Comparison of ENCODE assay signal across 20 cellular contexts in the genomic region with DNA sequence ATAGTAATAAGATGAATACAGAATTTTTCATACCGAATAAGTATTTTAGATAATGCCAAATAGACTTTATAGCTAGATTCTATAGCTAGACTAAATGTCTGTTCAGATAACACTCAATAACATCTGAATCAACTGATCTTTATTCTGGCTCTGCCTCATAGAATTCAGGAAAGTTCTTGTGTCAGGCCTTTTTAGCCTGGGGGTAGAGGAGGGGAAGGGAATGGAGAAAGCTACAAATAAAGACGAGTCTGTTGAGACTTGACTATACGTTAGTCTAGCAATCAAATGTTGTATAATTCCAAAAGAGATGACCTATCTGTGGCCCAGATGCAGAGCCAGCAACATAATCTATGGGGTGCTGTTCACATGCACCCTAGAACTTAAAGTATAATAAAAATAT.
"Had no signal": no experiment of that assay in that cellular context is flagged by ENCODE, and none has a peak within 500 bp of the region (broad histone marks: within the 10 kb centered on the region; RNA-seq: fewer than 3 reads in every experiment).

No MANE protein-coding gene starts in this region.

- ATAC-seq: natural killer cell; psoas muscle; right cardiac atrium; right lobe of liver; stimulated activated effector memory CD8-positive, alpha-beta T cell treated with anti-CD3 and anti-CD28 coated beads, Interleukin-12 subunit alpha, Interleukin-12 subunit beta, amount 100 ng/mL, for 72 hours; stimulated activated naive B cell treated with anti-CD40 and anti-IgM and Interleukin-4, amounts not matched to agents 10 μg/mL and 1 μg/mL and 100 μg/mL, for 72 hours had no signal

- DNase-seq: natural killer cell; occipital lobe; ovary; posterior cingulate gyrus; psoas muscle; right cardiac atrium; right lobe of liver; sigmoid colon; small intestine; stimulated activated CD4-positive, alpha-beta T cell treated with anti-CD3 and anti-CD28 coated beads, Interleukin-15, amount 100 ng/mL, for 24 hours; stimulated activated CD4-positive, alpha-beta T cell treated with anti-CD3 and anti-CD28 coated beads, Interleukin-2, amount 100 ng/mL, for 24 hours; stimulated activated CD4-positive, alpha-beta T cell treated with anti-CD3 and anti-CD28 coated beads, Interleukin-2, amount 100 ng/mL, for 48 hours; stimulated activated CD4-positive, alpha-beta T cell treated with anti-CD3 and anti-CD28 coated beads, Interleukin-4, amount 100 ng/mL, for 24 hours; stimulated activated naive B cell treated with anti-CD40 and anti-IgM and Interleukin-4, amounts not matched to agents 10 μg/mL and 1 μg/mL and 100 μg/mL, for 72 hours; stimulated activated naive CD4-positive, alpha-beta T cell treated with Interleukin-2 at 50 U/mL for 16 hours; stomach; thyroid gland; trophoblast cell; upper lobe of left lung had no signal
